In the genomic region with DNA sequence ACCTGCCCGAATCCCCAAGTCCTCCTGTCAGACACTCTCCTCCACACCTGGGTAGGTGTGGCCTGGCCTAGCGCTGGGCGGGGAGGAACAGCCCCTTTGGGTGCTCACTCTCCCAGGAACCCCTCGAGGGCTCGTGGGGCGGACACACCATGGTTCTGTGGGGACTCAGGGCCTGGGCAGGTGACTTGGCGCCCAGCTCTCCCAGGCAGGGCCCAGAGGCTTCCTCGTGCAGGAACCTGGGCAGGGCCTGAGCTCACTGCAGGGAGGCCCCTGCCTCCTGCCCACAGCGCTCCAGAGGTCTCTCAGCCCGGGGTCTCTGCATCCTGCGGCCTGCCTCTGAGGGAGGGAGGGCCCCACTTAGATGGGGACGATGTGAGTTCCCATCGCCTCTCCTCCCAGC, we compare ENCODE assay signal across 1 cellular context.
TF ChIP-seq lines count a peak whose summit lies in the region.

No MANE protein-coding gene starts in this region.

TF ChIP-seq in GM23338, 12 proteins besides CTCF, POLR2A, EP300 and RAD21:
- TF ChIP-seq JUNB (IDR thresholded peaks at IDR 0.05; ENCODE audit: unreplicated experiment), result no peak
- TF ChIP-seq NANOG (IDR thresholded peaks at IDR 0.05; ENCODE audit: borderline replicate concordance), result no peak
- TF ChIP-seq, protein P1, sequence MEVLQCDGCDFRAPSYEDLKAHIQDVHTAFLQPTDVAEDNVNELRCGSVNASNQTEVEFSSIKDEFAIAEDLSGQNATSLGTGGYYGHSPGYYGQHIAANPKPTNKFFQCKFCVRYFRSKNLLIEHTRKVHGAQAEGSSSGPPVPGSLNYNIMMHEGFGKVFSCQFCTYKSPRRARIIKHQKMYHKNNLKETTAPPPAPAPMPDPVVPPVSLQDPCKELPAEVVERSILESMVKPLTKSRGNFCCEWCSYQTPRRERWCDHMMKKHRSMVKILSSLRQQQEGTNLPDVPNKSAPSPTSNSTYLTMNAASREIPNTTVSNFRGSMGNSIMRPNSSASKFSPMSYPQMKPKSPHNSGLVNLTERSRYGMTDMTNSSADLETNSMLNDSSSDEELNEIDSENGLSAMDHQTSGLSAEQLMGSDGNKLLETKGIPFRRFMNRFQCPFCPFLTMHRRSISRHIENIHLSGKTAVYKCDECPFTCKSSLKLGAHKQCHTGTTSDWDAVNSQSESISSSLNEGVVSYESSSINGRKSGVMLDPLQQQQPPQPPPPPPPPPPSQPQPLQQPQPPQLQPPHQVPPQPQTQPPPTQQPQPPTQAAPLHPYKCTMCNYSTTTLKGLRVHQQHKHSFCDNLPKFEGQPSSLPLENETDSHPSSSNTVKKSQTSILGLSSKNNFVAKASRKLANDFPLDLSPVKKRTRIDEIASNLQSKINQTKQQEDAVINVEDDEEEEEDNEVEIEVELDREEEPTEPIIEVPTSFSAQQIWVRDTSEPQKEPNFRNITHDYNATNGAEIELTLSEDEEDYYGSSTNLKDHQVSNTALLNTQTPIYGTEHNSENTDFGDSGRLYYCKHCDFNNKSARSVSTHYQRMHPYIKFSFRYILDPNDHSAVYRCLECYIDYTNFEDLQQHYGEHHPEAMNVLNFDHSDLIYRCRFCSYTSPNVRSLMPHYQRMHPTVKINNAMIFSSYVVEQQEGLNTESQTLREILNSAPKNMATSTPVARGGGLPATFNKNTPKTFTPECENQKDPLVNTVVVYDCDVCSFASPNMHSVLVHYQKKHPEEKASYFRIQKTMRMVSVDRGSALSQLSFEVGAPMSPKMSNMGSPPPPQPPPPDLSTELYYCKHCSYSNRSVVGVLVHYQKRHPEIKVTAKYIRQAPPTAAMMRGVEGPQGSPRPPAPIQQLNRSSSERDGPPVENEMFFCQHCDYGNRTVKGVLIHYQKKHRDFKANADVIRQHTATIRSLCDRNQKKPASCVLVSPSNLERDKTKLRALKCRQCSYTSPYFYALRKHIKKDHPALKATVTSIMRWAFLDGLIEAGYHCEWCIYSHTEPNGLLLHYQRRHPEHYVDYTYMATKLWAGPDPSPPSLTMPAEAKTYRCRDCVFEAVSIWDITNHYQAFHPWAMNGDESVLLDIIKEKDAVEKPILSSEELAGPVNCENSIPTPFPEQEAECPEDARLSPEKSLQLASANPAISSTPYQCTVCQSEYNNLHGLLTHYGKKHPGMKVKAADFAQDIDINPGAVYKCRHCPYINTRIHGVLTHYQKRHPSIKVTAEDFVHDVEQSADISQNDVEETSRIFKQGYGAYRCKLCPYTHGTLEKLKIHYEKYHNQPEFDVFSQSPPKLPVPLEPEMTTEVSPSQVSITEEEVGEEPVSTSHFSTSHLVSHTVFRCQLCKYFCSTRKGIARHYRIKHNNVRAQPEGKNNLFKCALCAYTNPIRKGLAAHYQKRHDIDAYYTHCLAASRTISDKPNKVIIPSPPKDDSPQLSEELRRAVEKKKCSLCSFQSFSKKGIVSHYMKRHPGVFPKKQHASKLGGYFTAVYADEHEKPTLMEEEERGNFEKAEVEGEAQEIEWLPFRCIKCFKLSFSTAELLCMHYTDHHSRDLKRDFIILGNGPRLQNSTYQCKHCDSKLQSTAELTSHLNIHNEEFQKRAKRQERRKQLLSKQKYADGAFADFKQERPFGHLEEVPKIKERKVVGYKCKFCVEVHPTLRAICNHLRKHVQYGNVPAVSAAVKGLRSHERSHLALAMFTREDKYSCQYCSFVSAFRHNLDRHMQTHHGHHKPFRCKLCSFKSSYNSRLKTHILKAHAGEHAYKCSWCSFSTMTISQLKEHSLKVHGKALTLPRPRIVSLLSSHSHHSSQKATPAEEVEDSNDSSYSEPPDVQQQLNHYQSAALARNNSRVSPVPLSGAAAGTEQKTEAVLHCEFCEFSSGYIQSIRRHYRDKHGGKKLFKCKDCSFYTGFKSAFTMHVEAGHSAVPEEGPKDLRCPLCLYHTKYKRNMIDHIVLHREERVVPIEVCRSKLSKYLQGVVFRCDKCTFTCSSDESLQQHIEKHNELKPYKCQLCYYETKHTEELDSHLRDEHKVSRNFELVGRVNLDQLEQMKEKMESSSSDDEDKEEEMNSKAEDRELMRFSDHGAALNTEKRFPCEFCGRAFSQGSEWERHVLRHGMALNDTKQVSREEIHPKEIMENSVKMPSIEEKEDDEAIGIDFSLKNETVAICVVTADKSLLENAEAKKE (CRISPR knock-in tag; IDR thresholded peaks at IDR 0.05), result no peak
- TF ChIP-seq REST (IDR thresholded peaks at IDR 0.05; ENCODE audit: unreplicated experiment), result no peak
- TF ChIP-seq ZNF331 (CRISPR knock-in tag; IDR thresholded peaks at IDR 0.05; ENCODE audit: low read depth), result no peak
- no peak for TF ChIP-seq EZH2phosphoT487 (IDR thresholded peaks at IDR 0.05; ENCODE audit: unreplicated experiment)
- TF ChIP-seq, protein P2, sequence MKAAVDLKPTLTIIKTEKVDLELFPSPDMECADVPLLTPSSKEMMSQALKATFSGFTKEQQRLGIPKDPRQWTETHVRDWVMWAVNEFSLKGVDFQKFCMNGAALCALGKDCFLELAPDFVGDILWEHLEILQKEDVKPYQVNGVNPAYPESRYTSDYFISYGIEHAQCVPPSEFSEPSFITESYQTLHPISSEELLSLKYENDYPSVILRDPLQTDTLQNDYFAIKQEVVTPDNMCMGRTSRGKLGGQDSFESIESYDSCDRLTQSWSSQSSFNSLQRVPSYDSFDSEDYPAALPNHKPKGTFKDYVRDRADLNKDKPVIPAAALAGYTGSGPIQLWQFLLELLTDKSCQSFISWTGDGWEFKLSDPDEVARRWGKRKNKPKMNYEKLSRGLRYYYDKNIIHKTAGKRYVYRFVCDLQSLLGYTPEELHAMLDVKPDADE (IDR thresholded peaks at IDR 0.05), result no peak
- TF ChIP-seq ZNF114 (CRISPR knock-in tag; IDR thresholded peaks at IDR 0.05), result no peak
- no peak for TF ChIP-seq EZH2 (IDR thresholded peaks at IDR 0.05; ENCODE audit: low read depth, unreplicated experiment)
- no peak for TF ChIP-seq STAT1 (IDR thresholded peaks at IDR 0.05; ENCODE audit: unreplicated experiment)
- no peak for TF ChIP-seq POLR2AphosphoS5 (IDR thresholded peaks at IDR 0.05; ENCODE audit: low read depth)
- TF ChIP-seq CREB1 (CRISPR knock-in tag; IDR thresholded peaks at IDR 0.05; ENCODE audit: low read depth), result no peak
